16 cellular contexts compared by ENCODE assay signal in genomic region chr14:45698462-45699134, GRCh38.
DNase-seq lines count a peak whose midpoint lies in the region; ATAC-seq lines count a peak whose summit lies in the region.
"Had no signal": no experiment of that assay in that cellular context is flagged by ENCODE, and none has a peak within 500 bp of the region (broad histone marks: within the 10 kb centered on the region; RNA-seq: fewer than 3 reads in every experiment).

No MANE protein-coding gene starts in this region.

- intact Hi-C loops in head of caudate nucleus (cut with DNase I), result no loop called here

- no peak for ATAC-seq in HG02642 (IDR thresholded peaks at IDR 0.05; ENCODE audit: poor library complexity, unreplicated experiment)
- ATAC-seq: activated CD8-positive, alpha-beta T cell treated with anti-CD3 and anti-CD28 coated beads, Interleukin-2, amount 10 ng/mL, durations not matched to agents 7 days and 5 days; esophagus mucosa had no signal

- DNase-seq in Caki2 (ENCODE audit: low read depth), result peak; percentile 6
- peak; percentile 18 to 22 for DNase-seq in NCI-H187 (lab: John Stamatoyannopoulos, UW)
- DNase-seq in astrocyte of the hippocampus (ENCODE audit: low read depth, low spot score), result peak; percentile 57
- peak; percentile 33 for DNase-seq in myocyte (ENCODE audit: low read depth)
- DNase-seq in germinal center (ENCODE audit: low spot score), result no peak
- DNase-seq in head of caudate nucleus, result no peak
- DNase-seq in activated T-cell treated with anti-CD3 and anti-CD28 coated beads for 4 hours, result no peak
- DNase-seq: activated CD8-positive, alpha-beta T cell treated with anti-CD3 and anti-CD28 coated beads, Interleukin-2, amount 10 ng/mL, durations not matched to agents 7 days and 5 days; activated naive CD4-positive, alpha-beta T cell; caudate nucleus; NCI-H1930; stimulated activated CD4-positive, alpha-beta T cell treated with anti-CD3 and anti-CD28 coated beads, Interleukin-4, amount 100 ng/mL, for 4 hours; stimulated activated naive CD4-positive, alpha-beta T cell; T1000 had no signal

- in situ Hi-C loops in Caki2 (cut with HindIII; ENCODE audit: low pct_unique_long_range_greater_than_20kb, low sequenced_read_pairs), result no loop called here

Comparison
In these comparisons a context has a peak if more than half of its experiments do, and no peak if none do; other contexts are left out.
1. DNase-seq: peak in Caki2 (single experiment), NCI-H187 (2 of 2), astrocyte of the hippocampus (single experiment) and myocyte (single experiment); none in germinal center (single experiment), head of caudate nucleus (0 of 42) and activated T-cell treated with anti-CD3 and anti-CD28 coated beads for 4 hours (single experiment).